Comparison of ENCODE assay signal across 9 cellular contexts in genomic region chr6:99980741-99981140, GRCh38. TPM values are rescaled to one million over a fixed set of nuclear protein-coding genes. Genes with fewer than 3 reads are reported as not detected.
"Had no signal": no experiment of that assay in that cellular context is flagged by ENCODE, and none has a peak within 500 bp of the region (broad histone marks: within the 10 kb centered on the region; RNA-seq: fewer than 3 reads in every experiment).

No MANE protein-coding gene starts in this region.

- H2AFZ ChIP-seq: GM23248 had no signal

- H3K9me3 ChIP-seq: HAP-1 had no signal

- H3K27ac ChIP-seq: GM23248 had no signal

- H3K36me3 ChIP-seq: HAP-1 had no signal

- H3K4me2 ChIP-seq: GM23338 had no signal

- DNase-seq: GM23248, GOT3, H7, H9, HCEC 1CT, HFFc6 had no signal

- H3K4me3 ChIP-seq: GM23248, GM23338, HAP-1 had no signal

- H3K9ac ChIP-seq: GM23248 had no signal

RNA-seq across cellular contexts. Expression of gene MCHR2, which starts 13.3 kb away (rescaled TPM):
- polyA plus RNA-seq: GM23248, GM23338, H1 had no signal
